ENCODE assay signal across 25 cellular contexts in the genomic region with DNA sequence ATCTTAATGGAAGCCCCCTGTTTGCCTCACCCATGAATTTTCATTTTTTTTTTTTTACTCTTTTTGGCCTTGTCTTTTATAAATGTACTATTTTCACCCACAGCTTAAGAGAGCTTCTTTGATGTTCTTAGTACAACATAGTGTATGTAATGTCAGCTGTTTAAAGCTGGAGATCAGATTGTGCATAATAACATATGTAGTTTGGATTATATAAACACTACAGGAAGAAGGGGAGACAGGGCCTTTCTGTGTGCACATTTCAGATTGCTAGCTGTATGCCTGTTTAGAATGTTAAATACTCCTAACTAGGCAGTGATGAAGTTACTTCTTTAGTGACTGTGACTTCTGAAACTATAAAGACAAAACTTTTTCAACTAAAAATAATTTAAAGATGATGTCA. TPM values are rescaled to one million over a fixed set of nuclear protein-coding genes. Genes with fewer than 3 reads are reported as not detected.
DNase-seq lines count a peak whose midpoint lies in the region; ATAC-seq and TF ChIP-seq lines count a peak whose summit lies in the region.
"Had no signal": no experiment of that assay in that cellular context is flagged by ENCODE, and none has a peak within 500 bp of the region (broad histone marks: within the 10 kb centered on the region; RNA-seq: fewer than 3 reads in every experiment).

No MANE protein-coding gene starts in this region.

- H3K27ac ChIP-seq in ACC112 (ENCODE audit: low read depth, low read length): no peak overlapping the region
- H3K27ac ChIP-seq: BLaER1, foreskin keratinocyte, neural progenitor cell, psoas muscle had no signal

- H3K79me2 ChIP-seq in ACC112 (ENCODE audit: control insufficient read depth, insufficient read depth, low read length, unreplicated experiment): peaks cover 25% of the 10 kb centered on the region

- H3K4me1 Mint-ChIP-seq in chondrocyte (ENCODE audit: low read depth) (peaks cover 46% of the 10 kb centered on the region), nephron progenitor cell (peaks cover 80% of the 10 kb centered on the region), endothelial cell (ENCODE audit: unreplicated experiment) (peaks cover 37% of the 10 kb centered on the region)
- peaks cover 15% of the 10 kb centered on the region for H3K4me1 Mint-ChIP-seq in activated T-helper 1 cell treated with anti-CD3 and anti-CD28 coated beads, Interleukin-12 subunit alpha, Interleukin-12 subunit beta, Interleukin-2, Interleukin-4 antibody, amounts not matched to agents 30 ng/mL and 10 ng/mL and 1 ng/mL, durations not matched to agents 14 hours and 24 hours and 36 hours (ENCODE audit: low read depth)
- peaks cover 12 to 15% of the 10 kb centered on the region in 2 donors for H3K4me1 Mint-ChIP-seq in natural killer cell treated with Interleukin-12 subunit alpha and Interleukin-12 subunit beta and Interleukin-15 and Interleukin-18, amount 100 ng/mL, for 72 hours (ENCODE audit: low read depth in 2 of 2)

- DNase-seq in NCI-H1694 (lab: John Stamatoyannopoulos, UW) (peak; percentile 6), chondrocyte (ENCODE audit: low spot score) (no peak), nephron progenitor cell (no peak), endothelial cell (ENCODE audit: low spot score) (no peak)
- DNase-seq in activated T-helper 1 cell treated with anti-CD3 and anti-CD28 coated beads, Interleukin-12 subunit alpha, Interleukin-12 subunit beta, Interleukin-2, Interleukin-4 antibody, amounts not matched to agents 30 ng/mL and 10 ng/mL and 1 ng/mL, durations not matched to agents 14 hours and 24 hours and 36 hours (ENCODE audit: low spot score): no peak
- no peak for DNase-seq in stimulated activated CD4-positive, alpha-beta T cell treated with anti-CD3 and anti-CD28 coated beads, Interleukin-1b, Interleukin-23, amount 100 ng/mL, for 48 hours
- no peak for DNase-seq in natural killer cell treated with Interleukin-12 subunit alpha and Interleukin-12 subunit beta and Interleukin-15 and Interleukin-18, amount 100 ng/mL, for 72 hours (ENCODE audit: low spot score)
- DNase-seq: ACHN; activated CD8-positive, alpha-beta T cell treated with anti-CD3 and anti-CD28 coated beads for 36 hours; activated effector memory CD4-positive, alpha-beta T cell treated with Interleukin-2 at 50 U/mL for 16 hours; activated naive CD8-positive, alpha-beta T cell treated with anti-CD3 and anti-CD28 coated beads, Interleukin-2, amount 10 ng/mL, durations not matched to agents 7 days and 5 days; cerebellar nuclear complex; DND-41; foreskin keratinocyte; GM23248; immature natural killer cell; left lung; mucosa of descending colon; NCI-H1417 treated with DMSO at 0.1 percent for 48 hours; psoas muscle; RPMI8226; T1000 had no signal

- H3K27ac Mint-ChIP-seq in chondrocyte (ENCODE audit: unreplicated experiment): peak overlapping the region; percentile 93
- peak overlapping the region; percentile 100 for H3K27ac Mint-ChIP-seq in nephron progenitor cell
- no peak overlapping the region for H3K27ac Mint-ChIP-seq in activated T-helper 1 cell treated with anti-CD3 and anti-CD28 coated beads, Interleukin-12 subunit alpha, Interleukin-12 subunit beta, Interleukin-2, Interleukin-4 antibody, amounts not matched to agents 30 ng/mL and 10 ng/mL and 1 ng/mL, durations not matched to agents 14 hours and 24 hours and 36 hours
- no peak overlapping the region for H3K27ac Mint-ChIP-seq in natural killer cell treated with Interleukin-12 subunit alpha and Interleukin-12 subunit beta and Interleukin-15 and Interleukin-18, amount 100 ng/mL, for 72 hours
- H3K27ac Mint-ChIP-seq in endothelial cell (ENCODE audit: unreplicated experiment): no peak overlapping the region
- H3K27ac Mint-ChIP-seq: activated CD8-positive, alpha-beta T cell treated with anti-CD3 and anti-CD28 coated beads for 36 hours; activated naive CD8-positive, alpha-beta T cell treated with anti-CD3 and anti-CD28 coated beads, Interleukin-2, amount 10 ng/mL, durations not matched to agents 7 days and 5 days; immature natural killer cell had no signal

- no peak for TF ChIP-seq CTCF in chondrocyte (IDR thresholded peaks at IDR 0.05)
- no peak for TF ChIP-seq CTCF in nephron progenitor cell (IDR thresholded peaks at IDR 0.05)
- no peak for TF ChIP-seq CTCF in endothelial cell (IDR thresholded peaks at IDR 0.05; ENCODE audit: unreplicated experiment)

- H3K4me3 Mint-ChIP-seq in chondrocyte (ENCODE audit: unreplicated experiment) (no peak overlapping the region), nephron progenitor cell (peak overlapping the region; percentile 89), endothelial cell (ENCODE audit: unreplicated experiment) (no peak overlapping the region)
- H3K4me3 Mint-ChIP-seq in activated T-helper 1 cell treated with anti-CD3 and anti-CD28 coated beads, Interleukin-12 subunit alpha, Interleukin-12 subunit beta, Interleukin-2, Interleukin-4 antibody, amounts not matched to agents 30 ng/mL and 10 ng/mL and 1 ng/mL, durations not matched to agents 14 hours and 24 hours and 36 hours: no peak overlapping the region
- no peak overlapping the region for H3K4me3 Mint-ChIP-seq in natural killer cell treated with Interleukin-12 subunit alpha and Interleukin-12 subunit beta and Interleukin-15 and Interleukin-18, amount 100 ng/mL, for 72 hours
- H3K4me3 Mint-ChIP-seq: activated CD8-positive, alpha-beta T cell treated with anti-CD3 and anti-CD28 coated beads for 36 hours; activated naive CD8-positive, alpha-beta T cell treated with anti-CD3 and anti-CD28 coated beads, Interleukin-2, amount 10 ng/mL, durations not matched to agents 7 days and 5 days had no signal

- no peaks in the 10 kb centered on the region for H3K9me3 Mint-ChIP-seq in chondrocyte (ENCODE audit: low read depth)
- H3K9me3 Mint-ChIP-seq in nephron progenitor cell: peaks cover 1% of the 10 kb centered on the region
- H3K9me3 Mint-ChIP-seq in activated T-helper 1 cell treated with anti-CD3 and anti-CD28 coated beads, Interleukin-12 subunit alpha, Interleukin-12 subunit beta, Interleukin-2, Interleukin-4 antibody, amounts not matched to agents 30 ng/mL and 10 ng/mL and 1 ng/mL, durations not matched to agents 14 hours and 24 hours and 36 hours: no peaks in the 10 kb centered on the region
- H3K9me3 Mint-ChIP-seq in natural killer cell treated with Interleukin-12 subunit alpha and Interleukin-12 subunit beta and Interleukin-15 and Interleukin-18, amount 100 ng/mL, for 72 hours: no peaks in the 10 kb centered on the region
- no peaks in the 10 kb centered on the region for H3K9me3 Mint-ChIP-seq in endothelial cell (ENCODE audit: unreplicated experiment)
- H3K9me3 Mint-ChIP-seq: activated CD8-positive, alpha-beta T cell treated with anti-CD3 and anti-CD28 coated beads for 36 hours; activated naive CD8-positive, alpha-beta T cell treated with anti-CD3 and anti-CD28 coated beads, Interleukin-2, amount 10 ng/mL, durations not matched to agents 7 days and 5 days; immature natural killer cell; neural progenitor cell had no signal

- H3K27me3 Mint-ChIP-seq in chondrocyte (ENCODE audit: low read depth) (no peaks in the 10 kb centered on the region), nephron progenitor cell (ENCODE audit: low read depth, poor library complexity) (peaks cover 3% of the 10 kb centered on the region), endothelial cell (ENCODE audit: unreplicated experiment) (peaks cover 17% of the 10 kb centered on the region)
- peaks cover 49% of the 10 kb centered on the region for H3K27me3 Mint-ChIP-seq in activated T-helper 1 cell treated with anti-CD3 and anti-CD28 coated beads, Interleukin-12 subunit alpha, Interleukin-12 subunit beta, Interleukin-2, Interleukin-4 antibody, amounts not matched to agents 30 ng/mL and 10 ng/mL and 1 ng/mL, durations not matched to agents 14 hours and 24 hours and 36 hours (ENCODE audit: insufficient read depth)
- peaks cover 24 to 52% of the 10 kb centered on the region in 2 donors for H3K27me3 Mint-ChIP-seq in natural killer cell treated with Interleukin-12 subunit alpha and Interleukin-12 subunit beta and Interleukin-15 and Interleukin-18, amount 100 ng/mL, for 72 hours

- no peak overlapping the region for H3K4me3 ChIP-seq in ACC112 (ENCODE audit: low read depth, low read length)
- H3K4me3 ChIP-seq: BLaER1, GM23248, left lung, mucosa of descending colon, psoas muscle had no signal

- peak overlapping the region; percentile 32 for H2AFZ ChIP-seq in ACC112 (ENCODE audit: low read length, unreplicated experiment)
- H2AFZ ChIP-seq: neural progenitor cell had no signal

- no peaks in the 10 kb centered on the region for H3K36me3 ChIP-seq in ACC112 (ENCODE audit: insufficient read depth, low read length)
- H3K36me3 ChIP-seq: BLaER1, left lung, neural progenitor cell had no signal

- no peak for ATAC-seq in natural killer cell treated with Interleukin-12 subunit alpha and Interleukin-12 subunit beta and Interleukin-15 and Interleukin-18, amount 100 ng/mL, for 72 hours
- ATAC-seq: activated CD8-positive, alpha-beta T cell treated with anti-CD3 and anti-CD28 coated beads for 36 hours; foreskin keratinocyte; left lung; mucosa of descending colon; psoas muscle had no signal

- H3K4me1 ChIP-seq in ACC112 (ENCODE audit: control insufficient read depth, insufficient read depth, low read length, unreplicated experiment): peaks cover 19% of the 10 kb centered on the region
- H3K4me1 ChIP-seq: psoas muscle had no signal

- intact Hi-C loops in activated T-helper 1 cell treated with anti-CD3 and anti-CD28 coated beads, Interleukin-12 subunit alpha, Interleukin-12 subunit beta, Interleukin-2, Interleukin-4 antibody, amounts not matched to agents 30 ng/mL and 10 ng/mL and 1 ng/mL, durations not matched to agents 14 hours and 24 hours and 36 hours (cut with micrococcal nuclease): loop anchor here (10.0 kb wide), 1 partner anchor 828 kb away; a partner anchor contains a TSS

- H3K36me3 Mint-ChIP-seq in chondrocyte (ENCODE audit: low read depth) (no peaks in the 10 kb centered on the region), nephron progenitor cell (ENCODE audit: low read depth) (no peaks in the 10 kb centered on the region), endothelial cell (ENCODE audit: low read depth, unreplicated experiment) (peaks cover 9% of the 10 kb centered on the region)
- no peaks in the 10 kb centered on the region for H3K36me3 Mint-ChIP-seq in activated T-helper 1 cell treated with anti-CD3 and anti-CD28 coated beads, Interleukin-12 subunit alpha, Interleukin-12 subunit beta, Interleukin-2, Interleukin-4 antibody, amounts not matched to agents 30 ng/mL and 10 ng/mL and 1 ng/mL, durations not matched to agents 14 hours and 24 hours and 36 hours (ENCODE audit: low read depth)
- H3K36me3 Mint-ChIP-seq in natural killer cell treated with Interleukin-12 subunit alpha and Interleukin-12 subunit beta and Interleukin-15 and Interleukin-18, amount 100 ng/mL, for 72 hours: no peaks in the 10 kb centered on the region
- H3K36me3 Mint-ChIP-seq: activated naive CD8-positive, alpha-beta T cell treated with anti-CD3 and anti-CD28 coated beads, Interleukin-2, amount 10 ng/mL, durations not matched to agents 7 days and 5 days; immature natural killer cell; neural progenitor cell had no signal

- H3K27me3 ChIP-seq in ACC112 (ENCODE audit: insufficient read depth, low read length): no peaks in the 10 kb centered on the region
- H3K27me3 ChIP-seq: foreskin keratinocyte had no signal

RNA-seq across cellular contexts. Expression of a gene that starts 2.1 kb away (rescaled TPM):
- total RNA-seq in chondrocyte (28.7 to 38.2 TPM (median 29.5 TPM) in 3 replicates), endothelial cell (ENCODE audit: unreplicated experiment) (84.1 TPM)
- 0.37 and 0.47 TPM in 2 replicates for total RNA-seq in activated T-helper 1 cell treated with anti-CD3 and anti-CD28 coated beads, Interleukin-12 subunit alpha, Interleukin-12 subunit beta, Interleukin-2, Interleukin-4 antibody, amounts not matched to agents 30 ng/mL and 10 ng/mL and 1 ng/mL, durations not matched to agents 14 hours and 24 hours and 36 hours
- total RNA-seq in natural killer cell treated with Interleukin-12 subunit alpha and Interleukin-12 subunit beta and Interleukin-15 and Interleukin-18, amount 100 ng/mL, for 72 hours: under 1 TPM; 0.21 to 0.56 TPM

Comparison
In these comparisons a context has a peak if more than half of its experiments do, and no peak if none do; other contexts are left out.
1. H3K27ac Mint-ChIP-seq: peak in chondrocyte (single experiment) and nephron progenitor cell (single experiment); none in activated T-helper 1 cell treated with anti-CD3 and anti-CD28 coated beads, Interleukin-12 subunit alpha, Interleukin-12 subunit beta, Interleukin-2, Interleukin-4 antibody, amounts not matched to agents 30 ng/mL and 10 ng/mL and 1 ng/mL, durations not matched to agents 14 hours and 24 hours and 36 hours (single experiment), natural killer cell treated with Interleukin-12 subunit alpha and Interleukin-12 subunit beta and Interleukin-15 and Interleukin-18, amount 100 ng/mL, for 72 hours (0 of 2) and endothelial cell (single experiment).
2. RNA of a gene that starts 2.1 kb away (total RNA-seq): 84.1 TPM in endothelial cell (single experiment) and 28.7 to 38.2 TPM in chondrocyte; 0.21 to 0.56 TPM in natural killer cell treated with Interleukin-12 subunit alpha and Interleukin-12 subunit beta and Interleukin-15 and Interleukin-18, amount 100 ng/mL, for 72 hours and 0.37 to 0.47 TPM in activated T-helper 1 cell treated with anti-CD3 and anti-CD28 coated beads, Interleukin-12 subunit alpha, Interleukin-12 subunit beta, Interleukin-2, Interleukin-4 antibody, amounts not matched to agents 30 ng/mL and 10 ng/mL and 1 ng/mL, durations not matched to agents 14 hours and 24 hours and 36 hours; every median in the first group is over 10 times any median in the second.